Comparison of ENCODE assay signal across 9 cellular contexts in genomic region chr2:132845339-132845738, GRCh38.
"Had no signal": no experiment of that assay in that cellular context is flagged by ENCODE, and none has a peak within 500 bp of the region (broad histone marks: within the 10 kb centered on the region; RNA-seq: fewer than 3 reads in every experiment).

No MANE protein-coding gene starts in this region.

- H3K4me3 ChIP-seq: GM23338 had no signal

- H2AFZ ChIP-seq: GM23338 had no signal

- DNase-seq: H9, HCEC 1CT, Karpas-422, KBM-7 had no signal

- H3K4me2 ChIP-seq: GM23338, KMS-11 had no signal

- ATAC-seq: GM23338 had no signal

- H3K27ac ChIP-seq: KMS-11 had no signal

- H3K9ac ChIP-seq: KMS-11 had no signal

- FAIRE-seq: H1, H54, HTR-8/SVneo had no signal
